In the genomic region with DNA sequence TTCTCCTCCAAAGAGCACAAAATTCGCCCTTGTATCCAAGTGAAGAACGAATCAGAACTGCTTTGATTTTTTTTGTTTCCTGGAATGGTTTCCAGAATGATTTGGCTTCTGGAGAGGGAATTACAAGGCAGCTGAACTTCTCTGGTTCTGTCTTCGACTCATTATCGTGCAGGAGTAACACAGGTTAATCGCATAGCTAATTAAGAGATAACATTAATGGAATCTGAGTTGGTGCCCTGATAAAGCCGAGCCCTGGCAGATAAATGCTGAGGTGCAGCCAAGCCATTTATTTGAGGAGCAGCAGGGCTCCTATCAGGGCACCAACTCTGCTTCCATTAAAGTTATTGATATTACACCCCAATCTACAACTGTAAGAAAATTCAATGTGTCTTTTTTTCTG, we compare ENCODE assay signal across 25 cellular contexts.
"Had no signal": no experiment of that assay in that cellular context is flagged by ENCODE, and none has a peak within 500 bp of the region (broad histone marks: within the 10 kb centered on the region; RNA-seq: fewer than 3 reads in every experiment).

No MANE protein-coding gene starts in this region.

- H3K4me3 ChIP-seq: ascending aorta, colonic mucosa had no signal

- H3K4me3 Mint-ChIP-seq: activated CD4-positive, alpha-beta memory T cell treated with anti-CD3 and anti-CD28 coated beads for 36 hours; activated CD4-positive, alpha-beta T cell treated with anti-CD3 and anti-CD28 coated beads for 36 hours; activated CD4-positive, alpha-beta T cell treated with anti-CD3 and anti-CD28 coated beads, Interleukin-2, amount 10 ng/mL, durations not matched to agents 24 days and 14 days; activated CD8-positive, alpha-beta memory T cell treated with anti-CD3 and anti-CD28 coated beads, Interleukin-2, amount 10 ng/mL, durations not matched to agents 7 days and 5 days; activated CD8-positive, alpha-beta T cell treated with anti-CD3 and anti-CD28 coated beads, Interleukin-2, amount 10 ng/mL, durations not matched to agents 7 days and 5 days; activated naive CD4-positive, alpha-beta T cell treated with anti-CD3 and anti-CD28 coated beads for 36 hours; activated naive CD4-positive, alpha-beta T cell treated with anti-CD3 and anti-CD28 coated beads, Interleukin-2, amount 50 U/mL, for 24 hours; activated naive CD8-positive, alpha-beta T cell treated with anti-CD3 and anti-CD28 coated beads, Interleukin-2, amount 10 ng/mL, durations not matched to agents 7 days and 5 days; activated T-helper 1 cell treated with anti-CD3 and anti-CD28 coated beads, Interleukin-12 subunit alpha, Interleukin-12 subunit beta, Interleukin-2, Interleukin-4 antibody, amounts not matched to agents 30 ng/mL and 10 ng/mL and 1 ng/mL, durations not matched to agents 14 hours and 24 hours and 36 hours; brain; central memory CD8-positive, alpha-beta T cell had no signal

- H3K4me1 Mint-ChIP-seq: activated CD4-positive, alpha-beta T cell treated with anti-CD3 and anti-CD28 coated beads for 36 hours; activated CD4-positive, alpha-beta T cell treated with anti-CD3 and anti-CD28 coated beads, Interleukin-2, amount 10 ng/mL, durations not matched to agents 24 days and 14 days; activated CD8-positive, alpha-beta memory T cell treated with anti-CD3 and anti-CD28 coated beads, Interleukin-2, amount 10 ng/mL, durations not matched to agents 7 days and 5 days; activated naive CD4-positive, alpha-beta T cell treated with anti-CD3 and anti-CD28 coated beads, Interleukin-2, amount 50 U/mL, for 24 hours; activated naive CD8-positive, alpha-beta T cell treated with anti-CD3 and anti-CD28 coated beads, Interleukin-2, amount 10 ng/mL, durations not matched to agents 7 days and 5 days; central memory CD8-positive, alpha-beta T cell had no signal

- ATAC-seq: activated CD4-positive, alpha-beta T cell treated with anti-CD3 and anti-CD28 coated beads for 36 hours; activated CD8-positive, alpha-beta memory T cell treated with anti-CD3 and anti-CD28 coated beads, Interleukin-2, amount 10 ng/mL, durations not matched to agents 7 days and 5 days; activated CD8-positive, alpha-beta T cell treated with anti-CD3 and anti-CD28 coated beads, Interleukin-2, amount 10 ng/mL, durations not matched to agents 7 days and 5 days; esophagus mucosa had no signal

- H3K27me3 ChIP-seq: ascending aorta, colonic mucosa had no signal

- H3K27ac ChIP-seq: ascending aorta, colonic mucosa had no signal

- H3K4me1 ChIP-seq: ascending aorta, colonic mucosa had no signal

- H3K9me3 ChIP-seq: ascending aorta, colonic mucosa had no signal

- DNase-seq: activated CD4-positive, alpha-beta memory T cell treated with anti-CD3 and anti-CD28 coated beads for 36 hours; activated CD4-positive, alpha-beta T cell treated with anti-CD3 and anti-CD28 coated beads for 36 hours; activated CD4-positive, alpha-beta T cell treated with anti-CD3 and anti-CD28 coated beads, Interleukin-2, amount 10 ng/mL, durations not matched to agents 24 days and 14 days; activated CD4-positive, CD25-positive, alpha-beta regulatory T cell; activated CD4-positive, CD25-positive, alpha-beta regulatory T cell treated with anti-CD3 and anti-CD28 coated beads, Interleukin-2, amount 50 U/mL, for 72 hours; activated CD8-positive, alpha-beta memory T cell treated with anti-CD3 and anti-CD28 coated beads, Interleukin-2, amount 10 ng/mL, durations not matched to agents 7 days and 5 days; activated CD8-positive, alpha-beta memory T cell treated with anti-CD3 and anti-CD28 coated beads, Interleukin-2, amount 50 U/mL, for 4 hours; activated CD8-positive, alpha-beta T cell treated with anti-CD3 and anti-CD28 coated beads, Interleukin-2, amount 10 ng/mL, durations not matched to agents 7 days and 5 days; activated effector memory CD4-positive, alpha-beta T cell treated with anti-CD3 and anti-CD28 coated beads, Interleukin-2, amount 50 U/mL, for 16 hours; activated naive CD4-positive, alpha-beta T cell treated with anti-CD3 and anti-CD28 coated beads for 36 hours; activated naive CD8-positive, alpha-beta T cell treated with anti-CD3 and anti-CD28 coated beads, Interleukin-2, amount 10 ng/mL, durations not matched to agents 7 days and 5 days; activated T-cell treated with anti-CD3 and anti-CD28 coated beads, Interleukin-2, amount 50 U/mL, for 1 hour; activated T-cell treated with anti-CD3 and anti-CD28 coated beads, Interleukin-2, amount 50 U/mL, for 48 hours; colonic mucosa; effector CD8-positive, alpha-beta T cell; foreskin fibroblast; head of caudate nucleus; T-helper 2 cell had no signal

- H3K36me3 Mint-ChIP-seq: activated CD4-positive, alpha-beta memory T cell treated with anti-CD3 and anti-CD28 coated beads for 36 hours; activated CD8-positive, alpha-beta memory T cell treated with anti-CD3 and anti-CD28 coated beads, Interleukin-2, amount 10 ng/mL, durations not matched to agents 7 days and 5 days; activated naive CD4-positive, alpha-beta T cell treated with anti-CD3 and anti-CD28 coated beads, Interleukin-2, amount 50 U/mL, for 24 hours; activated naive CD8-positive, alpha-beta T cell treated with anti-CD3 and anti-CD28 coated beads, Interleukin-2, amount 10 ng/mL, durations not matched to agents 7 days and 5 days; brain had no signal

- H3K27ac Mint-ChIP-seq: activated CD4-positive, alpha-beta memory T cell treated with anti-CD3 and anti-CD28 coated beads for 36 hours; activated CD4-positive, alpha-beta T cell treated with anti-CD3 and anti-CD28 coated beads for 36 hours; activated CD4-positive, alpha-beta T cell treated with anti-CD3 and anti-CD28 coated beads, Interleukin-2, amount 10 ng/mL, durations not matched to agents 24 days and 14 days; activated CD8-positive, alpha-beta memory T cell treated with anti-CD3 and anti-CD28 coated beads, Interleukin-2, amount 10 ng/mL, durations not matched to agents 7 days and 5 days; activated CD8-positive, alpha-beta T cell treated with anti-CD3 and anti-CD28 coated beads, Interleukin-2, amount 10 ng/mL, durations not matched to agents 7 days and 5 days; activated naive CD4-positive, alpha-beta T cell treated with anti-CD3 and anti-CD28 coated beads for 36 hours; activated naive CD4-positive, alpha-beta T cell treated with anti-CD3 and anti-CD28 coated beads, Interleukin-2, amount 50 U/mL, for 24 hours; activated naive CD8-positive, alpha-beta T cell treated with anti-CD3 and anti-CD28 coated beads, Interleukin-2, amount 10 ng/mL, durations not matched to agents 7 days and 5 days; activated T-helper 1 cell treated with anti-CD3 and anti-CD28 coated beads, Interleukin-12 subunit alpha, Interleukin-12 subunit beta, Interleukin-2, Interleukin-4 antibody, amounts not matched to agents 30 ng/mL and 10 ng/mL and 1 ng/mL, durations not matched to agents 14 hours and 24 hours and 36 hours; activated T-helper 2 cell treated with anti-CD3 and anti-CD28 coated beads, Interferon-gamma antibody, Interleukin-2, Interleukin-4, amounts not matched to agents 10 μg/mL and 5 μg/mL and 100 μg/mL, durations not matched to agents 14 hours and 24 hours and 36 hours had no signal

- H3K9me3 Mint-ChIP-seq: activated CD4-positive, alpha-beta memory T cell treated with anti-CD3 and anti-CD28 coated beads for 36 hours; activated CD4-positive, alpha-beta T cell treated with anti-CD3 and anti-CD28 coated beads, Interleukin-2, amount 10 ng/mL, durations not matched to agents 24 days and 14 days; activated naive CD4-positive, alpha-beta T cell treated with anti-CD3 and anti-CD28 coated beads for 36 hours; activated naive CD4-positive, alpha-beta T cell treated with anti-CD3 and anti-CD28 coated beads, Interleukin-2, amount 50 U/mL, for 24 hours; activated naive CD8-positive, alpha-beta T cell treated with anti-CD3 and anti-CD28 coated beads, Interleukin-2, amount 10 ng/mL, durations not matched to agents 7 days and 5 days; activated T-helper 1 cell treated with anti-CD3 and anti-CD28 coated beads, Interleukin-12 subunit alpha, Interleukin-12 subunit beta, Interleukin-2, Interleukin-4 antibody, amounts not matched to agents 30 ng/mL and 10 ng/mL and 1 ng/mL, durations not matched to agents 14 hours and 24 hours and 36 hours; activated T-helper 2 cell treated with anti-CD3 and anti-CD28 coated beads, Interferon-gamma antibody, Interleukin-2, Interleukin-4, amounts not matched to agents 10 μg/mL and 5 μg/mL and 100 μg/mL, durations not matched to agents 14 hours and 24 hours and 36 hours; central memory CD8-positive, alpha-beta T cell had no signal

- H3K27me3 Mint-ChIP-seq: activated CD4-positive, alpha-beta memory T cell treated with anti-CD3 and anti-CD28 coated beads for 36 hours; activated CD4-positive, alpha-beta T cell treated with anti-CD3 and anti-CD28 coated beads, Interleukin-2, amount 10 ng/mL, durations not matched to agents 24 days and 14 days; activated CD8-positive, alpha-beta memory T cell treated with anti-CD3 and anti-CD28 coated beads, Interleukin-2, amount 10 ng/mL, durations not matched to agents 7 days and 5 days had no signal

- H3K36me3 ChIP-seq: ascending aorta, colonic mucosa had no signal
